Comparison of ENCODE assay signal across 8 cellular contexts in the genomic region with DNA sequence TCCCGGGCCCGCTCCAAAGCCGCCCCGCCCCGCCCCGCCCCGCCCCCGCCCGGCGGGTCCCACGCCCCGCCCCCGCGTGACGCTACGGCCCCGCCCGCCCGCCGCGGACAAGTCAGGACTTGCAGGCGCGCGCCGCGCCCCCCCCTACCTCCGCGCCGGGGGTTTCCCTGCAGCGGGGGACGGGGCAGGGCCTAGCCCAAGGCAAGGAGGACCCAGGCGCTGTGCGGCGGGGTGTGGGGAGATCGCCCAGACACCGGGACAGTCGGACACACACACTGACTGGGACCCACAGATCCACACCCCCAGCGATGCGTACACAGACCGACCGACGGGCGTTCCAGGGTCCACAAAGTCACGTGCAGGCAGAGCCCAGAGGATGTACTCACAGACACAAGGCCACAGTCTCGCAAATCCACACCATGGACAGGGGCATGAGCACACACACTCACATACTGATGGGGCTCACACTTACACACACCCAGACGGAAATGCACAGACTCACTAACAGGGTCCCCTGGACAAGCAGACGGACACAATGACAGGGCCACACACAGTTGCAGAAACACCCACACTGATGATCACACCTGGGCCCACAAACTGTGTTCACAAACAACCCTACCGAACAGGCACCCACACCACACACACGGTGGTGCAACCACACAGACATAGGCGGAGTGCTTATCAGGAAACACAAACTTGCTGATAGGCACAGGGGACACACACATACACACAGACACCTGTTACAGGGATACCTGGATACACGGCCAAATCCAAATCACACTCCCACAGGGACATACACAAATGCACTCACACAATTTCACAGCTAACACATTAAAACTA. TPM values are rescaled to one million over a fixed set of nuclear protein-coding genes. Genes with fewer than 3 reads are reported as not detected.
DNase-seq lines count a peak whose midpoint lies in the region; ATAC-seq, FAIRE-seq and TF ChIP-seq lines count a peak whose summit lies in the region.

No MANE protein-coding gene starts in this region.

- H3K4me3 ChIP-seq in A673 (ENCODE audit: low read depth, low read length, poor library complexity, severe bottlenecking) (peak overlapping the region; percentile 90), cardiac muscle cell (peak overlapping the region; percentile 25), pancreas (peak overlapping the region in 3 of 4 donors; percentile 96 to 99 (median 99)), thyroid gland (replicated peaks in 1 of 3) (peak overlapping the region in 2 of 3 donors; percentile 4 to 99)

- H3K36me3 ChIP-seq in A673 (ENCODE audit: insufficient read depth, low read length, poor library complexity, severe bottlenecking) (no peaks in the 10 kb centered on the region), cardiac muscle cell (no peaks in the 10 kb centered on the region), pancreas (no peaks in the 10 kb centered on the region), thyroid gland (no peaks in the 10 kb centered on the region)

- WGBS in pancreas, 2 donors: 3 to 7% methylated on average over 20 to 51 of the region's 51 CpGs
- 38 to 44% methylated on average over 8 to 12 of the region's 51 CpGs for WGBS in thyroid gland, 2 donors

- H3K9me3 ChIP-seq in A673 (ENCODE audit: low read depth, low read length, poor library complexity, severe bottlenecking): no peaks in the 10 kb centered on the region
- H3K9me3 ChIP-seq in cardiac muscle cell (ENCODE audit: low read depth): no peaks in the 10 kb centered on the region
- no peaks in the 10 kb centered on the region for H3K9me3 ChIP-seq in pancreas
- H3K9me3 ChIP-seq in thyroid gland: no peaks in the 10 kb centered on the region

- peak; percentile 39 for ATAC-seq in GM18511 (IDR thresholded peaks at IDR 0.05; ENCODE audit: unreplicated experiment)
- ATAC-seq in activated naive CD8-positive, alpha-beta T cell treated with anti-CD3 and anti-CD28 coated beads, Interleukin-2, amount 10 ng/mL, durations not matched to agents 7 days and 5 days (ENCODE audit: low read depth): peak; percentile 53
- peak; percentile 60 to 71 (median 69) for ATAC-seq in pancreas

- POLR2A ChIA-PET in A673 (lab: Charles Lee; ENCODE audit: low non-redundant PET): no interaction called here
- POLR2A ChIA-PET in activated naive CD8-positive, alpha-beta T cell treated with anti-CD3 and anti-CD28 coated beads, Interleukin-2, amount 10 ng/mL, durations not matched to agents 7 days and 5 days (lab: Charles Lee): interaction anchor here (1.1 to 3.4 kb wide), 4 partner anchors 9 to 100 kb away, joined by 4 to 30 read pairs (median 8); a partner anchor contains a TSS

- H3K4me1 ChIP-seq in A673 (ENCODE audit: insufficient read depth, low read length, poor library complexity, severe bottlenecking) (peaks cover 19% of the 10 kb centered on the region), cardiac muscle cell (ENCODE audit: low read depth) (peaks cover 13% of the 10 kb centered on the region), pancreas (peaks cover 0 to 20% (median 14%) of the 10 kb centered on the region in 3 donors), thyroid gland (peaks cover 25 to 43% of the 10 kb centered on the region in 2 donors)

- DNase-seq in A673 (ENCODE audit: low spot score) (peak; percentile 79), HuH-7 (ENCODE audit: low spot score) (peak; percentile 73), SKM-1 (lab: John Stamatoyannopoulos, UW; ENCODE audit: unreplicated experiment) (peak; percentile 6), cardiac muscle cell (ENCODE audit: low read depth in 1 of 2, low spot score in 1 of 2) (peak; percentile 88), pancreas (peak; percentile 90 to 97 (median 96)), thyroid gland (peak; percentile 91 to 95)
- DNase-seq in activated naive CD8-positive, alpha-beta T cell treated with anti-CD3 and anti-CD28 coated beads, Interleukin-2, amount 10 ng/mL, durations not matched to agents 7 days and 5 days: peak; percentile 94

- CTCF ChIA-PET in A673 (lab: Charles Lee): no interaction called here

- TF ChIP-seq CTCF in A673 (conservative IDR thresholded peaks at IDR 0.05; ENCODE audit: low read depth, low read length) (no peak), cardiac muscle cell (IDR thresholded peaks at IDR 0.05; ENCODE audit: low read depth, low read length) (no peak), pancreas (IDR thresholded peaks at IDR 0.05) (no peak), thyroid gland (IDR thresholded peaks at IDR 0.05) (no peak)

- intact Hi-C loops in A673 (cut with micrococcal nuclease; ENCODE audit: unreplicated experiment): no loop called here
- intact Hi-C loops in pancreas (cut with DNase I): no loop called here
- intact Hi-C loops in thyroid gland (cut with DNase I): no loop called here

- H3K27ac Mint-ChIP-seq in activated naive CD8-positive, alpha-beta T cell treated with anti-CD3 and anti-CD28 coated beads, Interleukin-2, amount 10 ng/mL, durations not matched to agents 7 days and 5 days: peak overlapping the region; percentile 85

- H3K27ac ChIP-seq in A673 (ENCODE audit: low read depth, low read length, poor library complexity, severe bottlenecking): peak overlapping the region; percentile 73
- H3K27ac ChIP-seq in cardiac muscle cell: peak overlapping the region; percentile 53
- peak overlapping the region; percentile 80 to 97 (median 85) for H3K27ac ChIP-seq in pancreas
- H3K27ac ChIP-seq in thyroid gland: peak overlapping the region; percentile 11 to 62 (median 61)

- H3K27me3 ChIP-seq in A673 (replicated peaks; ENCODE audit: insufficient read depth, low read depth, low read length, poor library complexity): no peaks in the 10 kb centered on the region
- H3K27me3 ChIP-seq in cardiac muscle cell: no peaks in the 10 kb centered on the region
- no peaks in the 10 kb centered on the region for H3K27me3 ChIP-seq in pancreas
- H3K27me3 ChIP-seq in thyroid gland: no peaks in the 10 kb centered on the region

- no peaks in the 10 kb centered on the region for H3K9me3 Mint-ChIP-seq in activated naive CD8-positive, alpha-beta T cell treated with anti-CD3 and anti-CD28 coated beads, Interleukin-2, amount 10 ng/mL, durations not matched to agents 7 days and 5 days

- TF ChIP-seq POLR2A in thyroid gland (IDR thresholded peaks at IDR 0.05): peak in 1 of 2 donors; percentile 54

- peaks cover 8% of the 10 kb centered on the region for H3K27me3 Mint-ChIP-seq in activated naive CD8-positive, alpha-beta T cell treated with anti-CD3 and anti-CD28 coated beads, Interleukin-2, amount 10 ng/mL, durations not matched to agents 7 days and 5 days

- no peaks in the 10 kb centered on the region for H3K36me3 Mint-ChIP-seq in activated naive CD8-positive, alpha-beta T cell treated with anti-CD3 and anti-CD28 coated beads, Interleukin-2, amount 10 ng/mL, durations not matched to agents 7 days and 5 days

- H3K4me1 Mint-ChIP-seq in activated naive CD8-positive, alpha-beta T cell treated with anti-CD3 and anti-CD28 coated beads, Interleukin-2, amount 10 ng/mL, durations not matched to agents 7 days and 5 days: peaks cover 17% of the 10 kb centered on the region

- FAIRE-seq in pancreas (lab: Jason Lieb, UNC): no peak

- no TSS peak for BruUV-seq in A673 (replicated peaks; lab: Mats Ljungman, UMichigan)

- peak overlapping the region; percentile 78 for H3K4me3 Mint-ChIP-seq in activated naive CD8-positive, alpha-beta T cell treated with anti-CD3 and anti-CD28 coated beads, Interleukin-2, amount 10 ng/mL, durations not matched to agents 7 days and 5 days

RNA-seq across cellular contexts. Expression of a gene that starts 0.4 kb away (rescaled TPM):
- total RNA-seq in A673 (2021): 2.7 and 3.7 TPM in 2 replicates
- total RNA-seq in activated naive CD8-positive, alpha-beta T cell treated with anti-CD3 and anti-CD28 coated beads, Interleukin-2, amount 10 ng/mL, durations not matched to agents 7 days and 5 days: 10 to 100 TPM; 29.5 to 29.9 TPM
- total RNA-seq in cardiac muscle cell: 19.1 and 21.5 TPM in 2 replicates
- polyA plus RNA-seq in cardiac muscle cell: 12.9 and 19.2 TPM in 2 replicates
- 10 to 100 TPM in 3 of 6 donors, 1 to 10 TPM in 3; 6.8 to 19.4 (median 9.2) TPM for total RNA-seq in pancreas
- 10 to 100 TPM in 1 of 2 donors, 1 to 10 TPM in 1; 5.5 to 11.3 TPM for polyA plus RNA-seq in pancreas
- total RNA-seq in thyroid gland: 1 to 10 TPM; 2.4 to 7.7 (median 4.9) TPM

RNA-seq across cellular contexts. Expression of a gene that starts 24.9 kb away (rescaled TPM):
- total RNA-seq in A673 (2021) (36.4 and 39.7 TPM in 2 replicates), cardiac muscle cell (13.8 and 22.5 TPM in 2 replicates), pancreas (10 to 100 TPM; 24.6 to 67.3 (median 34.7) TPM), thyroid gland (10 to 100 TPM; 16.1 to 21.9 (median 17.8) TPM)
- 10 to 100 TPM; 37.8 to 39.6 TPM for total RNA-seq in activated naive CD8-positive, alpha-beta T cell treated with anti-CD3 and anti-CD28 coated beads, Interleukin-2, amount 10 ng/mL, durations not matched to agents 7 days and 5 days
- polyA plus RNA-seq in cardiac muscle cell (16.3 and 21.9 TPM in 2 replicates), pancreas (100 to 1,000 TPM in 1 of 2 donors, 10 to 100 TPM in 1; 38.3 to 102 TPM)

RNA-seq across cellular contexts. Expression of a gene that starts 43.2 kb away (rescaled TPM):
- total RNA-seq in A673 (2021) (13.8 and 15.9 TPM in 2 replicates), cardiac muscle cell (1.5 and 4.8 TPM in 2 replicates), pancreas (10 to 100 TPM; 10.6 to 37.7 (median 13.5) TPM), thyroid gland (10 to 100 TPM in 1 of 4 donors, 1 to 10 TPM in 3; 4.3 to 10.6 (median 8.2) TPM)
- 10 to 100 TPM; 14.2 to 15.4 TPM for total RNA-seq in activated naive CD8-positive, alpha-beta T cell treated with anti-CD3 and anti-CD28 coated beads, Interleukin-2, amount 10 ng/mL, durations not matched to agents 7 days and 5 days
- polyA plus RNA-seq in cardiac muscle cell (2.8 and 5.8 TPM in 2 replicates), pancreas (10 to 100 TPM; 25.6 to 29.7 TPM)

Comparison
In these comparisons a context has a peak if more than half of its experiments do, and no peak if none do; other contexts are left out.
1. Peak in every context shown above with its lines: DNase-seq, ATAC-seq, H3K4me3 ChIP-seq and H3K27ac ChIP-seq.
2. DNase-seq: peak in every context shown above with its lines; median percentile 96 in pancreas; 94 in activated naive CD8-positive, alpha-beta T cell treated with anti-CD3 and anti-CD28 coated beads, Interleukin-2, amount 10 ng/mL, durations not matched to agents 7 days and 5 days; 93 in thyroid gland; 88 in cardiac muscle cell; 79 in A673; 73 in HuH-7; 6 in SKM-1.
3. H3K4me3 ChIP-seq: peak in every context shown above with its lines; median percentile 99 in pancreas; 90 in A673; 52 in thyroid gland; 25 in cardiac muscle cell.